In the genomic region with DNA sequence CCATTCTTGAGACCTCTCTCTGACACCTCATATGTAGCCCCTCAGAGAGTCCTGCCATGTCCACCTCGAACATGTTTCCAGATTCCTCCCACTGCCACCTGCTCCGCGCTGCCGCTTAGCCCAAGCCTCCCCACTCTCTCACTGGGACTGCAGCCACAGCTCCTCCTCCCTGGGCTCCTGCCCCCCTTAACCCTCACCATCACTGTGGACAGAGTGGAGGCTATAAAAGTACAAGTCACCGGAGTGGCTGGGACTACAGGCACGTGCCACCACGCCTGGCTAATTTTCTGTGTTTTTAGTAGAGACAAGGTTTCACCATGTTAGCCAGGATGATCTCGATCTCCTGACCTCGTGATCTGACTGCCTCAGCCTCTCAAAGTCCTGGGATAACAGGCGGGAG, we compare ENCODE assay signal across 15 cellular contexts.
DNase-seq lines count a peak whose midpoint lies in the region; ATAC-seq and TF ChIP-seq lines count a peak whose summit lies in the region.
"Had no signal": no experiment of that assay in that cellular context is flagged by ENCODE, and none has a peak within 500 bp of the region (broad histone marks: within the 10 kb centered on the region; RNA-seq: fewer than 3 reads in every experiment).

No MANE protein-coding gene starts in this region.

- no peak overlapping the region for H3K27ac Mint-ChIP-seq in Calu3 (ENCODE audit: unreplicated experiment)
- no peak overlapping the region for H3K27ac Mint-ChIP-seq in endothelial cell (ENCODE audit: unreplicated experiment)
- H3K27ac Mint-ChIP-seq in stimulated activated memory B cell treated with anti-CD40 and anti-IgM and Interleukin-4, amounts not matched to agents 10 μg/mL and 1 μg/mL and 100 μg/mL, for 72 hours, result no peak overlapping the region

- CTCF ChIA-PET in Calu3 (lab: Charles Lee), result no interaction called here

- no peak overlapping the region for H3K4me3 ChIP-seq in osteoblast (ENCODE audit: insufficient read depth, low read length)
- H3K4me3 ChIP-seq: BLaER1 treated with 17β-estradiol and CSF1 and Interleukin-3, amounts not matched to agents 10 nM and 100 nM; HAP-1 had no signal

- no peaks in the 10 kb centered on the region for H3K36me3 Mint-ChIP-seq in Calu3 (ENCODE audit: insufficient read depth, unreplicated experiment)
- H3K36me3 Mint-ChIP-seq in endothelial cell (ENCODE audit: low read depth, unreplicated experiment), result no peaks in the 10 kb centered on the region
- no peaks in the 10 kb centered on the region for H3K36me3 Mint-ChIP-seq in stimulated activated memory B cell treated with anti-CD40 and anti-IgM and Interleukin-4, amounts not matched to agents 10 μg/mL and 1 μg/mL and 100 μg/mL, for 72 hours

- intact Hi-C loops in Calu3 (cut with micrococcal nuclease; ENCODE audit: unreplicated experiment), result no loop called here

- no peak for ATAC-seq in stimulated activated memory B cell treated with anti-CD40 and anti-IgM and Interleukin-4, amounts not matched to agents 10 μg/mL and 1 μg/mL and 100 μg/mL, for 72 hours

- no TSS peak for BruUV-seq in Calu3 (replicated peaks; lab: Mats Ljungman, UMichigan)

- H2AFZ ChIP-seq in osteoblast (ENCODE audit: low read length), result no peak overlapping the region

- no peak overlapping the region for H3K27ac ChIP-seq in osteoblast (ENCODE audit: low read depth, low read length)
- H3K27ac ChIP-seq: 22Rv1; BLaER1 treated with 17β-estradiol and CSF1 and Interleukin-3, amounts not matched to agents 10 nM and 100 nM had no signal

- H3K9me3 Mint-ChIP-seq in Calu3 (ENCODE audit: low read depth, unreplicated experiment), result no peaks in the 10 kb centered on the region
- H3K9me3 Mint-ChIP-seq in endothelial cell (ENCODE audit: unreplicated experiment), result no peaks in the 10 kb centered on the region
- no peaks in the 10 kb centered on the region for H3K9me3 Mint-ChIP-seq in stimulated activated memory B cell treated with anti-CD40 and anti-IgM and Interleukin-4, amounts not matched to agents 10 μg/mL and 1 μg/mL and 100 μg/mL, for 72 hours

- no peaks in the 10 kb centered on the region for H3K9me3 ChIP-seq in osteoblast (ENCODE audit: low read depth, low read length)
- H3K9me3 ChIP-seq: BLaER1 treated with 17β-estradiol and CSF1 and Interleukin-3, amounts not matched to agents 10 nM and 100 nM; HAP-1 had no signal

- peaks cover 5% of the 10 kb centered on the region for H4K20me1 ChIP-seq in osteoblast (ENCODE audit: insufficient read depth, low read length)

- H3K4me1 Mint-ChIP-seq in Calu3 (ENCODE audit: low read depth, unreplicated experiment) (peaks cover 19% of the 10 kb centered on the region), endothelial cell (ENCODE audit: unreplicated experiment) (no peaks in the 10 kb centered on the region)
- H3K4me1 Mint-ChIP-seq in stimulated activated memory B cell treated with anti-CD40 and anti-IgM and Interleukin-4, amounts not matched to agents 10 μg/mL and 1 μg/mL and 100 μg/mL, for 72 hours, result peaks cover 30% of the 10 kb centered on the region

- no peaks in the 10 kb centered on the region for H3K4me1 ChIP-seq in osteoblast (ENCODE audit: insufficient read depth, low read length)
- H3K4me1 ChIP-seq: HAP-1 had no signal

- peaks cover 69% of the 10 kb centered on the region for H3K27me3 ChIP-seq in osteoblast (ENCODE audit: insufficient read depth, low read length)

- no peaks in the 10 kb centered on the region for H3K79me2 ChIP-seq in osteoblast (ENCODE audit: insufficient read depth, low read length)

- H3K4me2 ChIP-seq in osteoblast (ENCODE audit: insufficient read depth, low read length), result no peak overlapping the region

- H3K36me3 ChIP-seq in osteoblast (ENCODE audit: insufficient read depth, low read length), result no peaks in the 10 kb centered on the region
- H3K36me3 ChIP-seq: BLaER1 treated with 17β-estradiol and CSF1 and Interleukin-3, amounts not matched to agents 10 nM and 100 nM; HAP-1 had no signal

- H3K27me3 Mint-ChIP-seq in Calu3 (ENCODE audit: unreplicated experiment) (peaks cover 55% of the 10 kb centered on the region), endothelial cell (ENCODE audit: unreplicated experiment) (peaks cover 19% of the 10 kb centered on the region)
- H3K27me3 Mint-ChIP-seq in stimulated activated memory B cell treated with anti-CD40 and anti-IgM and Interleukin-4, amounts not matched to agents 10 μg/mL and 1 μg/mL and 100 μg/mL, for 72 hours, result peaks cover 64% of the 10 kb centered on the region

- peak overlapping the region; percentile 67 for H3K4me3 Mint-ChIP-seq in Calu3 (ENCODE audit: low read depth, unreplicated experiment)
- H3K4me3 Mint-ChIP-seq in endothelial cell (ENCODE audit: unreplicated experiment), result peak overlapping the region; percentile 42
- H3K4me3 Mint-ChIP-seq in stimulated activated memory B cell treated with anti-CD40 and anti-IgM and Interleukin-4, amounts not matched to agents 10 μg/mL and 1 μg/mL and 100 μg/mL, for 72 hours, result no peak overlapping the region

- peak; percentile 15 for DNase-seq in NCI-H1105 treated with DMSO at 0.1 percent for 48 hours (lab: John Stamatoyannopoulos, UW)
- DNase-seq in NCI-H1105 (lab: John Stamatoyannopoulos, UW), result no peak
- DNase-seq in Calu3, result no peak
- no peak for DNase-seq in endothelial cell (ENCODE audit: low spot score)
- DNase-seq in osteoblast (ENCODE audit: insufficient read length, low spot score, missing footprints), result peak; percentile 88
- no peak for DNase-seq in NCI-H510A treated with DMSO at 0.1 percent for 48 hours (lab: John Stamatoyannopoulos, UW)
- DNase-seq in activated CD4-positive, alpha-beta T cell treated with anti-CD3 and anti-CD28 coated beads, Interleukin-2, amount 50 U/mL, for 1 hour, result no peak
- DNase-seq: NCI-H1436; NCI-H2081; NK-92 treated with Interleukin-12 subunit alpha and Interleukin-12 subunit beta, amount 100 ng/mL, for 24 hours; OCI-M1 had no signal

- TF ChIP-seq CTCF in Calu3 (IDR thresholded peaks at IDR 0.05; ENCODE audit: unreplicated experiment) (no peak), endothelial cell (IDR thresholded peaks at IDR 0.05; ENCODE audit: unreplicated experiment) (no peak), osteoblast (IDR thresholded peaks at IDR 0.05; ENCODE audit: extremely low read depth, low read depth, low read length) (no peak)

Comparison
In these comparisons a context has a peak if more than half of its experiments do, and no peak if none do; other contexts are left out.
1. DNase-seq: peak in NCI-H1105 treated with DMSO at 0.1 percent for 48 hours (single experiment) and osteoblast (single experiment); none in NCI-H1105 (single experiment), Calu3 (single experiment), endothelial cell (single experiment), NCI-H510A treated with DMSO at 0.1 percent for 48 hours (single experiment) and activated CD4-positive, alpha-beta T cell treated with anti-CD3 and anti-CD28 coated beads, Interleukin-2, amount 50 U/mL, for 1 hour (single experiment).